In genomic region chr16:57045694-57046381, GRCh38 we compare ENCODE assay signal across 8 cellular contexts. TPM values are rescaled to one million over a fixed set of nuclear protein-coding genes. Genes with fewer than 3 reads are reported as not detected.
DNase-seq lines count a peak whose midpoint lies in the region; ATAC-seq, FAIRE-seq and TF ChIP-seq lines count a peak whose summit lies in the region.

No MANE protein-coding gene starts in this region.

- H3K36me3 ChIP-seq in HepG2 (replicated peaks in 1 of 2; ENCODE audit: control insufficient read depth in 1 of 2, insufficient read depth in 2 of 2, low read length in 2 of 2): no peaks in the 10 kb centered on the region

- in situ Hi-C loops in HepG2 (cut with HindIII; ENCODE audit: extremely low pct_ligation_motif_present, low pct_unique_long_range_greater_than_20kb): no loop called here

- H3K4me3 ChIP-seq in AG09309 (ENCODE audit: control insufficient read depth, low read depth, low read length) (no peak overlapping the region), HepG2 (replicated peaks in 1 of 3; ENCODE audit: insufficient read depth in 1 of 3, low read depth in 2 of 3, low read length in 3 of 3) (peak overlapping the region in 1 of 3 experiments; percentile 59; a peak in 3 of 6 replicates)

- peak overlapping the region; percentile 36 for H3K27ac Mint-ChIP-seq in dendritic cell treated with granulocyte-macrophage colony-stimulating factor and Interleukin-4, amounts not matched to agents 40 ng/mL and 50 ng/mL, for 4 days

- intact Hi-C loops in dendritic cell treated with granulocyte-macrophage colony-stimulating factor and Interleukin-4, amounts not matched to agents 40 ng/mL and 50 ng/mL, for 4 days (cut with micrococcal nuclease): loop anchor here (1.0 kb wide), 1 partner anchor 82 kb away; no protein-coding TSS in a partner anchor
- intact Hi-C loops in HepG2 (cut with micrococcal nuclease; ENCODE audit: unreplicated experiment): loop anchor here (1.0 kb wide), 2 partner anchors 82 to 179 kb away; no protein-coding TSS in a partner anchor

- CTCF ChIA-PET in HepG2 (lab: Yijun Ruan, JAX; ENCODE audit: low intra/inter-chr PET ratio, low total read pairs): interaction anchor here (1.6 to 4.1 kb wide), 2 partner anchors 82 to 252 kb away, joined by 4 to 38 read pairs; no protein-coding TSS in a partner anchor

- no peaks in the 10 kb centered on the region for H4K20me1 ChIP-seq in HepG2 (ENCODE audit: insufficient read depth, low read length)

- no peaks in the 10 kb centered on the region for H3K79me2 ChIP-seq in HepG2 (ENCODE audit: insufficient read depth, low read length)

- H3K9me3 Mint-ChIP-seq in dendritic cell treated with granulocyte-macrophage colony-stimulating factor and Interleukin-4, amounts not matched to agents 40 ng/mL and 50 ng/mL, for 4 days: peaks cover 7% of the 10 kb centered on the region

- no peak for TF ChIP-seq POLR2A in HepG2 (IDR thresholded peaks at IDR 0.05; ENCODE audit: insufficient read depth in 1 of 2, low read depth in 2 of 2, low read length in 2 of 2)

- peak; percentile 30 for ATAC-seq in GM19372 (IDR thresholded peaks at IDR 0.05; ENCODE audit: low read depth, unreplicated experiment)
- peak; percentile 95 for ATAC-seq in HepG2
- ATAC-seq in HG02759 (IDR thresholded peaks at IDR 0.05; ENCODE audit: unreplicated experiment): no peak

- H3K36me3 Mint-ChIP-seq in dendritic cell treated with granulocyte-macrophage colony-stimulating factor and Interleukin-4, amounts not matched to agents 40 ng/mL and 50 ng/mL, for 4 days (ENCODE audit: low read depth): peaks cover 49% of the 10 kb centered on the region

- H3K27me3 ChIP-seq in HepG2 (ENCODE audit: control insufficient read depth in 1 of 2, insufficient read depth in 2 of 2, low read length in 2 of 2): no peaks in the 10 kb centered on the region; a peak in 2 of 5 replicates

- peaks cover 13% of the 10 kb centered on the region for H3K4me1 ChIP-seq in HepG2 (ENCODE audit: insufficient read depth, low read length)

- peaks cover 38% of the 10 kb centered on the region for H3K4me1 Mint-ChIP-seq in dendritic cell treated with granulocyte-macrophage colony-stimulating factor and Interleukin-4, amounts not matched to agents 40 ng/mL and 50 ng/mL, for 4 days (ENCODE audit: low read depth)

- peak overlapping the region; percentile 66 for H2AFZ ChIP-seq in HepG2 (ENCODE audit: low read length)

- no peaks in the 10 kb centered on the region for H3K9me3 ChIP-seq in HepG2 (ENCODE audit: low read length)

- H3K27me3 Mint-ChIP-seq in dendritic cell treated with granulocyte-macrophage colony-stimulating factor and Interleukin-4, amounts not matched to agents 40 ng/mL and 50 ng/mL, for 4 days: no peaks in the 10 kb centered on the region

- DNase-seq in AG09309 (ENCODE audit: low read depth): no peak
- DNase-seq in SK-N-DZ (ENCODE audit: low spot score): peak; percentile 75
- DNase-seq in HepG2 (ENCODE audit: low spot score): peak; percentile 71
- peak; percentile 10 for DNase-seq in stromal cell of bone marrow (ENCODE audit: low read depth)
- no peak for DNase-seq in NCI-H226

- peak; percentile 93 for FAIRE-seq in HepG2 (lab: Jason Lieb, UNC)

- H3K9ac ChIP-seq in HepG2 (ENCODE audit: insufficient read depth, low read depth, low read length): peak overlapping the region; percentile 38; the same call in 1 of the 2 replicates

- POLR2A ChIA-PET in HepG2 (lab: Yijun Ruan, JAX): interaction anchor here (1.0 kb wide), 1 partner anchor 56 kb away, joined by 3 read pairs; the partner anchor contains the start of gene NLRC5

- TF ChIP-seq EP300 in HepG2 (IDR thresholded peaks at IDR 0.05; ENCODE audit: low read depth in 2 of 2, low read length in 2 of 2): no peak
- TF ChIP-seq EP300 in HepG2 (CRISPR knock-in tag; IDR thresholded peaks at IDR 0.05; ENCODE audit: borderline replicate concordance): no peak

- BruUV-seq in HepG2 (replicated peaks; lab: Mats Ljungman, UMichigan): no TSS peak

- H3K4me3 Mint-ChIP-seq in dendritic cell treated with granulocyte-macrophage colony-stimulating factor and Interleukin-4, amounts not matched to agents 40 ng/mL and 50 ng/mL, for 4 days: peak overlapping the region; percentile 14

- TF ChIP-seq CTCF in AG09309 (IDR thresholded peaks at IDR 0.05; ENCODE audit: control insufficient read depth, insufficient read depth, low read depth, low read length, missing control alignments) (peak; percentile 77), HepG2 (CRISPR knock-in tag; IDR thresholded peaks at IDR 0.05) (peak; percentile 95)

- TF ChIP-seq RAD21 in HepG2 (CRISPR knock-in tag; IDR thresholded peaks at IDR 0.05): peak; percentile 83

- 12% methylated on average over 13 of the region's 13 CpGs for WGBS in HepG2 (ENCODE audit: low lambda C conversion rate)

- peak overlapping the region; percentile 79 for H3K4me2 ChIP-seq in HepG2 (ENCODE audit: low read depth, low read length)

- H3K27ac ChIP-seq in HepG2 (ENCODE audit: extremely low read length, insufficient read depth, low read length): no peak overlapping the region

TF ChIP-seq in HepG2, 621 proteins besides CTCF, POLR2A, EP300 and RAD21 (continues in another document):
- TF ChIP-seq ZNF644 (CRISPR knock-in tag; IDR thresholded peaks at IDR 0.05; ENCODE audit: low read depth) (no peak), ZNF30 (CRISPR knock-in tag; IDR thresholded peaks at IDR 0.05) (no peak), MBNL3 (CRISPR knock-in tag; conservative IDR thresholded peaks at IDR 0.05) (no peak), MTA3 (CRISPR knock-in tag; IDR thresholded peaks at IDR 0.05) (no peak), YEATS4 (CRISPR knock-in tag; IDR thresholded peaks at IDR 0.05; ENCODE audit: borderline replicate concordance) (no peak)

RNA-seq across cellular contexts. Expression of gene CPNE2, which starts 46.5 kb away (rescaled TPM):
- polyA plus RNA-seq in SK-N-DZ (2014; cell fraction: cytosol; rRNA removed): 44.8 and 47.5 TPM in 2 replicates
- polyA plus RNA-seq in SK-N-DZ (2014; cell fraction: nucleus; rRNA removed): 25.9 and 29.3 TPM in 2 replicates
- total RNA-seq in HepG2 (2016; rRNA removed; fragmentation: Illumina TruSeq; extraction: Trizol): 8.0 and 10.6 TPM in 2 replicates
- 10.8 and 13.6 TPM in 2 replicates for total RNA-seq in HepG2 (2016; cell fraction: cytosol; rRNA removed; fragmentation: Illumina TruSeq; extraction: Trizol; ENCODE audit: low read depth)
- 8.2 and 9.0 TPM in 2 replicates for total RNA-seq in HepG2 (2016; cell fraction: insoluble cytoplasmic fraction; rRNA removed; fragmentation: Illumina TruSeq; extraction: Trizol)
- 20.7 and 21.8 TPM in 2 replicates for total RNA-seq in HepG2 (2016; cell fraction: membrane; rRNA removed; fragmentation: Illumina TruSeq; extraction: Trizol)
- total RNA-seq in HepG2 (2016; cell fraction: nucleus; rRNA removed; fragmentation: Illumina TruSeq; extraction: Trizol): 5.8 and 6.8 TPM in 2 replicates
- 23.3 and 33.2 TPM in 2 replicates for polyA plus RNA-seq in HepG2 (2011; rRNA removed)
- polyA plus RNA-seq in HepG2 (2011; cell fraction: cytosol; rRNA removed): 24.9 and 25.8 TPM in 2 replicates
- 13.9 and 16.9 TPM in 2 replicates for polyA plus RNA-seq in HepG2 (2011; cell fraction: nucleus; rRNA removed)
- polyA plus RNA-seq in HepG2 (2012): 6.6 and 13.1 TPM in 2 replicates
- polyA plus RNA-seq in HepG2 (2016; cell fraction: cytosol; fragmentation: Illumina TruSeq; extraction: Trizol; ENCODE audit: low read depth): 21.1 and 23.1 TPM in 2 replicates
- 12.5 and 15.2 TPM in 2 replicates for polyA plus RNA-seq in HepG2 (2016; cell fraction: insoluble cytoplasmic fraction; fragmentation: Illumina TruSeq; extraction: Trizol; ENCODE audit: low read depth)
- polyA plus RNA-seq in HepG2 (2016; cell fraction: membrane; fragmentation: Illumina TruSeq; extraction: Trizol; ENCODE audit: low read depth): 35.9 and 37.0 TPM in 2 replicates
- 13.9 and 15.0 TPM in 2 replicates for polyA plus RNA-seq in HepG2 (2016; cell fraction: nucleus; fragmentation: Illumina TruSeq; extraction: Trizol; ENCODE audit: insufficient read depth, low read depth)
- polyA minus RNA-seq in HepG2 (2011; rRNA and poly(A)+ RNA removed; ENCODE audit: low replicate concordance): 37.9 and 50.4 TPM in 2 replicates
- polyA minus RNA-seq in HepG2 (2011; cell fraction: cytosol; rRNA and poly(A)+ RNA removed): 6.5 and 10.1 TPM in 2 replicates
- polyA minus RNA-seq in HepG2 (2011; cell fraction: nucleus; rRNA and poly(A)+ RNA removed): 6.3 and 10.9 TPM in 2 replicates

RNA-seq across cellular contexts. Expression of gene NLRC5, which starts 56.5 kb away (rescaled TPM):
- polyA plus RNA-seq in SK-N-DZ (2014; cell fraction: cytosol; rRNA removed): not detected in 2 replicates
- 1.1 TPM in 1 of 2 replicates, not detected in the other for polyA plus RNA-seq in SK-N-DZ (2014; cell fraction: nucleus; rRNA removed)
- total RNA-seq in HepG2 (2016; rRNA removed; fragmentation: Illumina TruSeq; extraction: Trizol): 3.1 and 6.3 TPM in 2 replicates
- total RNA-seq in HepG2 (2016; cell fraction: cytosol; rRNA removed; fragmentation: Illumina TruSeq; extraction: Trizol; ENCODE audit: low read depth): 1.8 and 4.8 TPM in 2 replicates
- 3.7 and 4.8 TPM in 2 replicates for total RNA-seq in HepG2 (2016; cell fraction: insoluble cytoplasmic fraction; rRNA removed; fragmentation: Illumina TruSeq; extraction: Trizol)
- 2.8 and 2.9 TPM in 2 replicates for total RNA-seq in HepG2 (2016; cell fraction: membrane; rRNA removed; fragmentation: Illumina TruSeq; extraction: Trizol)
- total RNA-seq in HepG2 (2016; cell fraction: nucleus; rRNA removed; fragmentation: Illumina TruSeq; extraction: Trizol): 12.6 and 13.0 TPM in 2 replicates
- 12.7 and 15.7 TPM in 2 replicates for polyA plus RNA-seq in HepG2 (2011; rRNA removed)
- 4.5 and 4.8 TPM in 2 replicates for polyA plus RNA-seq in HepG2 (2011; cell fraction: cytosol; rRNA removed)
- 114 and 130 TPM in 2 replicates for polyA plus RNA-seq in HepG2 (2011; cell fraction: nucleus; rRNA removed)
- polyA plus RNA-seq in HepG2 (2012): 3.8 and 11.3 TPM in 2 replicates
- 0.85 and 0.96 TPM in 2 replicates for polyA plus RNA-seq in HepG2 (2016; cell fraction: cytosol; fragmentation: Illumina TruSeq; extraction: Trizol; ENCODE audit: low read depth)
- polyA plus RNA-seq in HepG2 (2016; cell fraction: insoluble cytoplasmic fraction; fragmentation: Illumina TruSeq; extraction: Trizol; ENCODE audit: low read depth): 3.1 and 3.4 TPM in 2 replicates
- 2.0 and 2.8 TPM in 2 replicates for polyA plus RNA-seq in HepG2 (2016; cell fraction: membrane; fragmentation: Illumina TruSeq; extraction: Trizol; ENCODE audit: low read depth)
- polyA plus RNA-seq in HepG2 (2016; cell fraction: nucleus; fragmentation: Illumina TruSeq; extraction: Trizol; ENCODE audit: insufficient read depth, low read depth): 16.8 and 24.4 TPM in 2 replicates
- 21.4 and 102 TPM in 2 replicates for polyA minus RNA-seq in HepG2 (2011; rRNA and poly(A)+ RNA removed; ENCODE audit: low replicate concordance)
- polyA minus RNA-seq in HepG2 (2011; cell fraction: cytosol; rRNA and poly(A)+ RNA removed): 4.4 and 4.9 TPM in 2 replicates
- polyA minus RNA-seq in HepG2 (2011; cell fraction: nucleus; rRNA and poly(A)+ RNA removed): 33.9 and 46.2 TPM in 2 replicates

Comparison
In these comparisons a context has a peak if more than half of its experiments do, and no peak if none do; other contexts are left out.
1. DNase-seq: peak in SK-N-DZ (single experiment), HepG2 (single experiment) and stromal cell of bone marrow (single experiment); none in AG09309 (single experiment) and NCI-H226 (single experiment).